11 cellular contexts compared by ENCODE assay signal in the genomic region with DNA sequence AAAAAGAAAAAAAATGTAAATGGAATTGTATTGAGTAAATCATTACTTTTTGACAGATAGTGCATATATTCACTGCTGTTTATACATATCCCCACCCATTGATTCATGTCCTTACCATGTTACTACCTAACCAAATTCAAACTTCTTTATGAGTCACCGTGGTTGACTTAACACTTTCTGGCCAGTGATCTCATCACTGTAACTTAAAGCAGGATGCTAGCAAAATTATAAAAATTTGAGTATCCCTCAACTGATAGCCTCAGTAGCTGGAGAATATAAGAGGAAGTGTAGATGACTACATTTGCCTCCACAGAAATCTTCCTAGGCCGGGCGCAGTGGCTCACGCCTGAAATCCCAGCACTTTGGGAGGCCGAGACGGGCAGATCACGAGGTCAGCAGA. TPM values are rescaled to one million over a fixed set of nuclear protein-coding genes. Genes with fewer than 3 reads are reported as not detected.
A peak's percentile ranks its signal among the peaks of the same experiment; 100 is the strongest.
DNase-seq lines count a peak whose midpoint lies in the region; ATAC-seq and TF ChIP-seq lines count a peak whose summit lies in the region.
"Had no signal": no experiment of that assay in that cellular context is flagged by ENCODE, and none has a peak within 500 bp of the region (broad histone marks: within the 10 kb centered on the region; RNA-seq: fewer than 3 reads in every experiment).

No MANE protein-coding gene starts in this region.

- H4K20me1 ChIP-seq in hepatocyte (ENCODE audit: insufficient read depth, poor library complexity, severe bottlenecking): no peaks in the 10 kb centered on the region

- no peak overlapping the region for H3K27ac ChIP-seq in hepatocyte

- no peak overlapping the region for H3K4me2 ChIP-seq in hepatocyte

- CTCF ChIA-PET in activated CD8-positive, alpha-beta T cell treated with anti-CD3 and anti-CD28 coated beads for 36 hours (lab: Charles Lee): no interaction called here

- H3K9me3 ChIP-seq in hepatocyte (ENCODE audit: low read depth): no peaks in the 10 kb centered on the region
- H3K9me3 ChIP-seq in MG63: no peaks in the 10 kb centered on the region

- H3K27me3 ChIP-seq in hepatocyte (no peaks in the 10 kb centered on the region), MG63 (no peaks in the 10 kb centered on the region)

- peaks cover 48% of the 10 kb centered on the region for H3K79me2 ChIP-seq in hepatocyte

- H3K9me3 Mint-ChIP-seq in activated CD8-positive, alpha-beta T cell treated with anti-CD3 and anti-CD28 coated beads for 36 hours: no peaks in the 10 kb centered on the region
- no peaks in the 10 kb centered on the region for H3K9me3 Mint-ChIP-seq in neural crest cell
- H3K9me3 Mint-ChIP-seq: brain had no signal

- H3K36me3 Mint-ChIP-seq in activated CD8-positive, alpha-beta T cell treated with anti-CD3 and anti-CD28 coated beads for 36 hours (ENCODE audit: low read depth): peaks cover 50% of the 10 kb centered on the region
- peaks cover 19% of the 10 kb centered on the region for H3K36me3 Mint-ChIP-seq in neural crest cell (ENCODE audit: low read depth)

- POLR2A ChIA-PET in activated CD8-positive, alpha-beta T cell treated with anti-CD3 and anti-CD28 coated beads for 36 hours (lab: Charles Lee): interaction anchor here (1.1 to 2.9 kb wide), 3 partner anchors 12 to 77 kb away, joined by 4 to 7 read pairs (median 5); partner anchors contain the start of genes BCS1L and ZNF142

- no peaks in the 10 kb centered on the region for H3K27me3 Mint-ChIP-seq in activated CD8-positive, alpha-beta T cell treated with anti-CD3 and anti-CD28 coated beads for 36 hours
- no peaks in the 10 kb centered on the region for H3K27me3 Mint-ChIP-seq in neural crest cell (ENCODE audit: low read depth)
- H3K27me3 Mint-ChIP-seq: brain had no signal

- intact Hi-C loops in activated CD8-positive, alpha-beta T cell treated with anti-CD3 and anti-CD28 coated beads for 36 hours (cut with micrococcal nuclease): no loop called here

- no peak overlapping the region for H3K4me3 Mint-ChIP-seq in activated CD8-positive, alpha-beta T cell treated with anti-CD3 and anti-CD28 coated beads for 36 hours
- H3K4me3 Mint-ChIP-seq in neural crest cell: no peak overlapping the region
- H3K4me3 Mint-ChIP-seq: brain had no signal

- DNase-seq in activated CD8-positive, alpha-beta T cell treated with anti-CD3 and anti-CD28 coated beads for 36 hours: peak; percentile 27
- no peak for DNase-seq in neural crest cell (ENCODE audit: low read depth, low spot score)
- DNase-seq in superior temporal gyrus (ENCODE audit: extremely low spot score): no peak
- no peak for DNase-seq in hepatocyte (ENCODE audit: low spot score)
- DNase-seq in MG63: no peak
- DNase-seq: Kasumi-1; stimulated activated CD4-positive, alpha-beta T cell treated with anti-CD3 and anti-CD28 coated beads, Interleukin-1b, Interleukin-23, amount 100 ng/mL, for 48 hours had no signal

- H3K36me3 ChIP-seq in hepatocyte (replicated peaks; ENCODE audit: insufficient read depth, low read depth) (no peaks in the 10 kb centered on the region), MG63 (peaks cover 74% of the 10 kb centered on the region)

- no peak overlapping the region for H3K4me3 ChIP-seq in hepatocyte
- no peak overlapping the region for H3K4me3 ChIP-seq in MG63

- H2AFZ ChIP-seq in hepatocyte: no peak overlapping the region

- peaks cover 42% of the 10 kb centered on the region for H3K4me1 Mint-ChIP-seq in activated CD8-positive, alpha-beta T cell treated with anti-CD3 and anti-CD28 coated beads for 36 hours (ENCODE audit: low read depth)
- peaks cover 3% of the 10 kb centered on the region for H3K4me1 Mint-ChIP-seq in neural crest cell

- H3K4me1 ChIP-seq in hepatocyte (ENCODE audit: insufficient read depth): no peaks in the 10 kb centered on the region

- no peak for TF ChIP-seq CTCF in activated CD8-positive, alpha-beta T cell treated with anti-CD3 and anti-CD28 coated beads for 36 hours (IDR thresholded peaks at IDR 0.05)
- TF ChIP-seq CTCF in neural crest cell (conservative IDR thresholded peaks at IDR 0.05) (no peak), hepatocyte (IDR thresholded peaks at IDR 0.05; ENCODE audit: poor library complexity) (no peak)

- peak overlapping the region; percentile 76 for H3K27ac Mint-ChIP-seq in activated CD8-positive, alpha-beta T cell treated with anti-CD3 and anti-CD28 coated beads for 36 hours
- H3K27ac Mint-ChIP-seq in neural crest cell (ENCODE audit: unreplicated experiment): peak overlapping the region; percentile 43

- 93% methylated on average over 7 of the region's 7 CpGs for WGBS in hepatocyte (ENCODE audit: low lambda C conversion rate, missing lambda C conversion rate)

- ATAC-seq in GM18907 (IDR thresholded peaks at IDR 0.05; ENCODE audit: unreplicated experiment) (peak; percentile 78), HG03342 (IDR thresholded peaks at IDR 0.05; ENCODE audit: unreplicated experiment) (peak; percentile 81), HG03139 (IDR thresholded peaks at IDR 0.05; ENCODE audit: unreplicated experiment) (no peak)
- ATAC-seq in activated CD8-positive, alpha-beta T cell treated with anti-CD3 and anti-CD28 coated beads for 36 hours: peak; percentile 99

- no peaks in the 10 kb centered on the region for H3K9me2 ChIP-seq in hepatocyte (replicated peaks; ENCODE audit: insufficient read depth)

RNA-seq across cellular contexts. Expression of gene CNOT9, which starts 13.4 kb away (rescaled TPM):
- 100 to 1,000 TPM; 106 to 119 TPM for total RNA-seq in activated CD8-positive, alpha-beta T cell treated with anti-CD3 and anti-CD28 coated beads for 36 hours
- total RNA-seq in neural crest cell: 89.2 and 93.5 TPM in 2 replicates
- 44.5 and 51.3 TPM in 2 replicates for total RNA-seq in hepatocyte
- polyA plus RNA-seq in hepatocyte: 16.2 and 21.4 TPM in 2 replicates
- 115 and 131 TPM in 2 replicates for total RNA-seq in MG63 (2014; rRNA removed; shearing (Covaris generic); ENCODE audit: low replicate concordance)

RNA-seq across cellular contexts. Expression of gene USP37, which starts 13.9 kb away (rescaled TPM):
- total RNA-seq in activated CD8-positive, alpha-beta T cell treated with anti-CD3 and anti-CD28 coated beads for 36 hours: 10 to 100 TPM; 51.7 to 53.2 TPM
- total RNA-seq in neural crest cell (27.0 and 29.1 TPM in 2 replicates), hepatocyte (10.2 and 12.8 TPM in 2 replicates)
- 4.2 and 5.7 TPM in 2 replicates for polyA plus RNA-seq in hepatocyte
- 4.9 and 6.8 TPM in 2 replicates for total RNA-seq in MG63 (2014; rRNA removed; shearing (Covaris generic); ENCODE audit: low replicate concordance)

RNA-seq across cellular contexts. Expression of gene PLCD4, which starts 25.6 kb away (rescaled TPM):
- total RNA-seq in activated CD8-positive, alpha-beta T cell treated with anti-CD3 and anti-CD28 coated beads for 36 hours: under 1 TPM; 0.34 to 0.49 TPM
- total RNA-seq in neural crest cell (0.37 and 1.1 TPM in 2 replicates), hepatocyte (0.52 and 1.7 TPM in 2 replicates)
- polyA plus RNA-seq in hepatocyte: 0.65 and 1.0 TPM in 2 replicates
- 0.74 and 1.2 TPM in 2 replicates for total RNA-seq in MG63 (2014; rRNA removed; shearing (Covaris generic); ENCODE audit: low replicate concordance)
